In the genomic region with DNA sequence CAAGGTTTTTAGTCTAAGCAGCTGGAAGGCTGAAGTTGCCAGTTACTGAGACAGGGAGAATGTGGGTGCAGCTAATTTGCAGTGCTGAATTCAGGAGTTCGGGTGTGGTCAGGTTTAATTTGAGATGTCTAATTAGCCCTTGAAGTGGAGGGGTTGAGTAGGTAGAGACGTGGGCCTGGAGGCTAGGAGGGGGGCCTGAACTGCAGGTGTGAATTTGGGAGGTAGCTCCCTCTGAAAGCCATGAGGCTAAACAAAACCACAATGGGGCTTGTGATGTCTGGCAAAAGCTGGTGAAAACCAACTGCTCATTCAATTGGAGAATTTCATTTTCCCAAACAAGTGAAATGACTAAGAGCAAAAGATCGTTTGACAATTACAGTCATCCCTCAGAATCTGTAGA, we compare ENCODE assay signal across 23 cellular contexts.
"Had no signal": no experiment of that assay in that cellular context is flagged by ENCODE, and none has a peak within 500 bp of the region (broad histone marks: within the 10 kb centered on the region; RNA-seq: fewer than 3 reads in every experiment).

No MANE protein-coding gene starts in this region.

- H3K27ac Mint-ChIP-seq: activated CD4-positive, alpha-beta memory T cell treated with anti-CD3 and anti-CD28 coated beads for 36 hours; activated CD4-positive, alpha-beta T cell treated with anti-CD3 and anti-CD28 coated beads, Interleukin-2, amount 10 ng/mL, durations not matched to agents 7 days and 5 days; activated naive CD4-positive, alpha-beta T cell treated with anti-CD3 and anti-CD28 coated beads for 36 hours; activated naive CD8-positive, alpha-beta T cell; brain; IgD-negative memory B cell; WTC11 had no signal

- H3K27me3 Mint-ChIP-seq: IgD-negative memory B cell had no signal

- DNase-seq: activated CD4-positive, alpha-beta memory T cell treated with anti-CD3 and anti-CD28 coated beads for 36 hours; activated CD4-positive, alpha-beta T cell treated with anti-CD3 and anti-CD28 coated beads, Interleukin-2, amount 10 ng/mL, durations not matched to agents 7 days and 5 days; activated CD4-positive, CD25-positive, alpha-beta regulatory T cell treated with anti-CD3 and anti-CD28 coated beads, Interleukin-2, amount 50 U/mL, for 72 hours; activated CD8-positive, alpha-beta memory T cell treated with anti-CD3 and anti-CD28 coated beads for 24 hours; activated gamma-delta T cell; activated naive CD4-positive, alpha-beta T cell treated with anti-CD3 and anti-CD28 coated beads for 36 hours; activated T-cell treated with anti-CD3 and anti-CD28 coated beads, Interleukin-2, amount 50 U/mL, for 4 hours; amygdala; Karpas-422; NCI-H1417 treated with DMSO at 0.1 percent for 48 hours; NCI-H187 treated with DMSO at 0.1 percent for 48 hours; NCI-H2081 treated with DMSO at 0.1 percent for 48 hours; NCI-H446; NCI-H526; SHP77; SW 1271 had no signal

- H3K4me3 Mint-ChIP-seq: activated CD4-positive, alpha-beta memory T cell treated with anti-CD3 and anti-CD28 coated beads for 36 hours; activated CD4-positive, alpha-beta T cell treated with anti-CD3 and anti-CD28 coated beads, Interleukin-2, amount 10 ng/mL, durations not matched to agents 7 days and 5 days; activated naive CD4-positive, alpha-beta T cell treated with anti-CD3 and anti-CD28 coated beads for 36 hours; activated naive CD8-positive, alpha-beta T cell; activated T-cell treated with anti-CD3 and anti-CD28 coated beads, Interleukin-2, amount 50 U/mL, for 4 hours; brain; central memory CD8-positive, alpha-beta T cell; IgD-negative memory B cell; WTC11 had no signal

- H3K4me1 ChIP-seq: SJSA1 had no signal

- ATAC-seq: activated T-cell treated with anti-CD3 and anti-CD28 coated beads, Interleukin-2, amount 50 U/mL, for 4 hours; SK-N-SH treated with all-trans-retinoic acid at 6 μM for 48 hours had no signal

- H3K4me1 Mint-ChIP-seq: activated CD4-positive, alpha-beta T cell treated with anti-CD3 and anti-CD28 coated beads, Interleukin-2, amount 10 ng/mL, durations not matched to agents 7 days and 5 days; central memory CD8-positive, alpha-beta T cell; IgD-negative memory B cell had no signal

- H3K36me3 Mint-ChIP-seq: activated CD4-positive, alpha-beta memory T cell treated with anti-CD3 and anti-CD28 coated beads for 36 hours; activated naive CD8-positive, alpha-beta T cell; brain; WTC11 had no signal

- H3K27ac ChIP-seq: SJSA1 had no signal

- H3K9me3 ChIP-seq: SJSA1 had no signal

- H3K4me3 ChIP-seq: SJSA1 had no signal

- H3K36me3 ChIP-seq: SJSA1 had no signal

- H3K9me3 Mint-ChIP-seq: activated CD4-positive, alpha-beta memory T cell treated with anti-CD3 and anti-CD28 coated beads for 36 hours; activated CD4-positive, alpha-beta T cell treated with anti-CD3 and anti-CD28 coated beads, Interleukin-2, amount 10 ng/mL, durations not matched to agents 7 days and 5 days; activated naive CD4-positive, alpha-beta T cell treated with anti-CD3 and anti-CD28 coated beads for 36 hours; activated T-cell treated with anti-CD3 and anti-CD28 coated beads, Interleukin-2, amount 50 U/mL, for 4 hours; brain; central memory CD8-positive, alpha-beta T cell; IgD-negative memory B cell; WTC11 had no signal
